In the genomic region with DNA sequence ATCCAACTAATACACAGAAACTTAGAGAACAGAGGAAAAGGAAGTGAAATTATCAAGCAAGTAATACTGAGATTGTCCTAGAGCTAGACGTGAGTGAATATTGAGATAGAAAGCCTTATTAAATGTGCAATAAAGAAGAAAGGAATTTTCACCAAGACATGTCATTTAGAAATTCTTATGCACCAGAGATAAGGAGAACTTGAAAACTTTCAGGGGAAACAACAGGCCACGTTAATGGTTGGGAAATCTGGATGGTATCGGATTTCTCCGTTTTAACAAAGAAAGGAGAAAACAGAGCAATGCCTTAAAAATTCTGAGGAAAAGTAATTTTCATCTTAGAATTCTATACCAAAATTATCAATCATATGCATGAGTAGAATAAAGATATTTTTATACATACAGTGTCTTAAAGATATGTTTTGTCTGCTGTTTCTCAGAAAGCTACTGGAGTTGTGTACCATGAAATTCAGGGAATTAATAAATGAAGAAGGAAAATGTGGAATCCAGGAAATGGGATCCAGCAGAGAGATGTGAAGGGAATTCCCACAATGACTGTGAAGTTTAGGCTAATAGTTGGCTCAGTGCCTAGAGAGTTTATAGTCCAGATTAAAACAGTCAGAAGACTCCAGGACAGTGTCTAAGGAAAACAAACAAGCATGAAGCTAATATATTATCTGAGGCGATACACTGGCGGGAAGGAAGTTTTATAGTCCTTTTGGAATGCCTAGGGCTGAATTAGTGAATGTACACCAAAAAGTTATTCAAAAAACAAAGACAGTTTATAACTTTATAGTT, we compare ENCODE assay signal across 1 cellular context.
TF ChIP-seq lines count a peak whose summit lies in the region.

No MANE protein-coding gene starts in this region.

TF ChIP-seq in HepG2, 621 proteins besides CTCF, POLR2A, EP300 and RAD21 (continued from another document):
- TF ChIP-seq ARID5B (CRISPR knock-in tag; IDR thresholded peaks at IDR 0.05) (no peak), RCOR2 (CRISPR knock-in tag; IDR thresholded peaks at IDR 0.05) (no peak), ATF3 (CRISPR knock-in tag; IDR thresholded peaks at IDR 0.05) (no peak), JARID2 (CRISPR knock-in tag; IDR thresholded peaks at IDR 0.05; ENCODE audit: insufficient replicate concordance) (no peak), HNRNPLL (IDR thresholded peaks at IDR 0.05; ENCODE audit: low read depth, low read length, poor library complexity, severe bottlenecking) (no peak), MED1 (CRISPR knock-in tag; IDR thresholded peaks at IDR 0.05) (0 out of 2 replicates have a peak, but pooled peaks have one; percentile 14), MZF1 (CRISPR knock-in tag; IDR thresholded peaks at IDR 0.05; ENCODE audit: borderline replicate concordance) (no peak), MTA1 (CRISPR knock-in tag; IDR thresholded peaks at IDR 0.05; ENCODE audit: borderline replicate concordance) (no peak), MEIS2 (CRISPR knock-in tag; IDR thresholded peaks at IDR 0.05) (no peak), AGO1 (IDR thresholded peaks at IDR 0.05; ENCODE audit: low read depth, low read length, poor library complexity, severe bottlenecking) (no peak), KDM4B (CRISPR knock-in tag; IDR thresholded peaks at IDR 0.05) (no peak), ZNF251 (CRISPR knock-in tag; IDR thresholded peaks at IDR 0.05) (no peak), ZBTB4 (CRISPR knock-in tag; IDR thresholded peaks at IDR 0.05; ENCODE audit: borderline replicate concordance) (no peak), ZMAT5 (CRISPR knock-in tag; IDR thresholded peaks at IDR 0.05; ENCODE audit: borderline replicate concordance, low read depth) (no peak), ZNF614 (CRISPR knock-in tag; IDR thresholded peaks at IDR 0.05; ENCODE audit: borderline replicate concordance) (no peak), ZKSCAN8 (CRISPR knock-in tag; IDR thresholded peaks at IDR 0.05; ENCODE audit: borderline replicate concordance) (no peak), ARID3A (IDR thresholded peaks at IDR 0.05; ENCODE audit: low read depth, low read length) (peak; percentile 67; the same call in 1 of the 2 replicates), FOXA3 (CRISPR knock-in tag; IDR thresholded peaks at IDR 0.05) (no peak), ZNF781 (CRISPR knock-in tag; IDR thresholded peaks at IDR 0.05; ENCODE audit: borderline replicate concordance, not compliant biosample characterization) (no peak), ZMAT3 (CRISPR knock-in tag; conservative IDR thresholded peaks at IDR 0.05) (no peak), ZNF274 (CRISPR knock-in tag; IDR thresholded peaks at IDR 0.05) (no peak), ZSCAN30 (CRISPR knock-in tag; IDR thresholded peaks at IDR 0.05) (no peak), NFIC (IDR thresholded peaks at IDR 0.05; ENCODE audit: low read length) (peak; percentile 51; the same call in 1 of the 2 replicates), POGZ (CRISPR knock-in tag; IDR thresholded peaks at IDR 0.05) (0 out of 2 replicates have a peak, but pooled peaks have one; percentile 28), ELF3 (CRISPR knock-in tag; IDR thresholded peaks at IDR 0.05) (peak; percentile 25; the same call in 1 of the 2 replicates)
- TF ChIP-seq, protein P1, sequence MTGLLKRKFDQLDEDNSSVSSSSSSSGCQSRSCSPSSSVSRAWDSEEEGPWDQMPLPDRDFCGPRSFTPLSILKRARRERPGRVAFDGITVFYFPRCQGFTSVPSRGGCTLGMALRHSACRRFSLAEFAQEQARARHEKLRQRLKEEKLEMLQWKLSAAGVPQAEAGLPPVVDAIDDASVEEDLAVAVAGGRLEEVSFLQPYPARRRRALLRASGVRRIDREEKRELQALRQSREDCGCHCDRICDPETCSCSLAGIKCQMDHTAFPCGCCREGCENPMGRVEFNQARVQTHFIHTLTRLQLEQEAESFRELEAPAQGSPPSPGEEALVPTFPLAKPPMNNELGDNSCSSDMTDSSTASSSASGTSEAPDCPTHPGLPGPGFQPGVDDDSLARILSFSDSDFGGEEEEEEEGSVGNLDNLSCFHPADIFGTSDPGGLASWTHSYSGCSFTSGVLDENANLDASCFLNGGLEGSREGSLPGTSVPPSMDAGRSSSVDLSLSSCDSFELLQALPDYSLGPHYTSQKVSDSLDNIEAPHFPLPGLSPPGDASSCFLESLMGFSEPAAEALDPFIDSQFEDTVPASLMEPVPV (CRISPR knock-in tag; IDR thresholded peaks at IDR 0.05), result no peak
- TF ChIP-seq, protein P2, sequence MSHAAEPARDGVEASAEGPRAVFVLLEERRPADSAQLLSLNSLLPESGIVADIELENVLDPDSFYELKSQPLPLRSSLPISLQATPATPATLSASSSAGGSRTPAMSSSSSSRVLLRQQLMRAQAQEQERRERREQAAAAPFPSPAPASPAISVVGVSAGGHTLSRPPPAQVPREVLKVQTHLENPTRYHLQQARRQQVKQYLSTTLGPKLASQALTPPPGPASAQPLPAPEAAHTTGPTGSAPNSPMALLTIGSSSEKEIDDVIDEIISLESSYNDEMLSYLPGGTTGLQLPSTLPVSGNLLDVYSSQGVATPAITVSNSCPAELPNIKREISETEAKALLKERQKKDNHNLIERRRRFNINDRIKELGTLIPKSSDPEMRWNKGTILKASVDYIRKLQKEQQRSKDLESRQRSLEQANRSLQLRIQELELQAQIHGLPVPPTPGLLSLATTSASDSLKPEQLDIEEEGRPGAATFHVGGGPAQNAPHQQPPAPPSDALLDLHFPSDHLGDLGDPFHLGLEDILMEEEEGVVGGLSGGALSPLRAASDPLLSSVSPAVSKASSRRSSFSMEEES (CRISPR knock-in tag; IDR thresholded peaks at IDR 0.05), result no peak
- TF ChIP-seq, protein P3, sequence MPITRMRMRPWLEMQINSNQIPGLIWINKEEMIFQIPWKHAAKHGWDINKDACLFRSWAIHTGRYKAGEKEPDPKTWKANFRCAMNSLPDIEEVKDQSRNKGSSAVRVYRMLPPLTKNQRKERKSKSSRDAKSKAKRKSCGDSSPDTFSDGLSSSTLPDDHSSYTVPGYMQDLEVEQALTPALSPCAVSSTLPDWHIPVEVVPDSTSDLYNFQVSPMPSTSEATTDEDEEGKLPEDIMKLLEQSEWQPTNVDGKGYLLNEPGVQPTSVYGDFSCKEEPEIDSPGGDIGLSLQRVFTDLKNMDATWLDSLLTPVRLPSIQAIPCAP (CRISPR knock-in tag; IDR thresholded peaks at IDR 0.05; ENCODE audit: low read depth), result no peak
- TF ChIP-seq, protein P4, sequence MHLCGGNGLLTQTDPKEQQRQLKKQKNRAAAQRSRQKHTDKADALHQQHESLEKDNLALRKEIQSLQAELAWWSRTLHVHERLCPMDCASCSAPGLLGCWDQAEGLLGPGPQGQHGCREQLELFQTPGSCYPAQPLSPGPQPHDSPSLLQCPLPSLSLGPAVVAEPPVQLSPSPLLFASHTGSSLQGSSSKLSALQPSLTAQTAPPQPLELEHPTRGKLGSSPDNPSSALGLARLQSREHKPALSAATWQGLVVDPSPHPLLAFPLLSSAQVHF (CRISPR knock-in tag; IDR thresholded peaks at IDR 0.05), result no peak
- TF ChIP-seq, protein P5, sequence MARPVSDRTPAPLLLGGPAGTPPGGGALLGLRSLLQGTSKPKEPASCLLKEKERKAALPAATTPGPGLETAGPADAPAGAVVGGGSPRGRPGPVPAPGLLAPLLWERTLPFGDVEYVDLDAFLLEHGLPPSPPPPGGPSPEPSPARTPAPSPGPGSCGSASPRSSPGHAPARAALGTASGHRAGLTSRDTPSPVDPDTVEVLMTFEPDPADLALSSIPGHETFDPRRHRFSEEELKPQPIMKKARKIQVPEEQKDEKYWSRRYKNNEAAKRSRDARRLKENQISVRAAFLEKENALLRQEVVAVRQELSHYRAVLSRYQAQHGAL (CRISPR knock-in tag; IDR thresholded peaks at IDR 0.05; ENCODE audit: not compliant biosample characterization), result no peak
- TF ChIP-seq, protein P6, sequence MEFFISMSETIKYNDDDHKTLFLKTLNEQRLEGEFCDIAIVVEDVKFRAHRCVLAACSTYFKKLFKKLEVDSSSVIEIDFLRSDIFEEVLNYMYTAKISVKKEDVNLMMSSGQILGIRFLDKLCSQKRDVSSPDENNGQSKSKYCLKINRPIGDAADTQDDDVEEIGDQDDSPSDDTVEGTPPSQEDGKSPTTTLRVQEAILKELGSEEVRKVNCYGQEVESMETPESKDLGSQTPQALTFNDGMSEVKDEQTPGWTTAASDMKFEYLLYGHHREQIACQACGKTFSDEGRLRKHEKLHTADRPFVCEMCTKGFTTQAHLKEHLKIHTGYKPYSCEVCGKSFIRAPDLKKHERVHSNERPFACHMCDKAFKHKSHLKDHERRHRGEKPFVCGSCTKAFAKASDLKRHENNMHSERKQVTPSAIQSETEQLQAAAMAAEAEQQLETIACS (CRISPR knock-in tag; IDR thresholded peaks at IDR 0.05), result no peak
